Comparison of ENCODE assay signal across 8 cellular contexts in genomic region chr2:159904127-159904564, GRCh38. TPM values are rescaled to one million over a fixed set of nuclear protein-coding genes. Genes with fewer than 3 reads are reported as not detected.
DNase-seq lines count a peak whose midpoint lies in the region; ATAC-seq, FAIRE-seq and TF ChIP-seq lines count a peak whose summit lies in the region.

No MANE protein-coding gene starts in this region.

- CTCF ChIA-PET in SK-N-SH (lab: Yijun Ruan, JAX), result no interaction called here

- 92% methylated on average over 28 of the region's 28 CpGs for WGBS in SK-N-SH (ENCODE audit: low lambda C conversion rate)

- no peak for FAIRE-seq in bronchial epithelial cell (lab: Jason Lieb, UNC)

- H3K27me3 Mint-ChIP-seq in mesothelial cell of epicardium (ENCODE audit: low read depth), result peaks cover 46% of the 10 kb centered on the region
- H3K27me3 Mint-ChIP-seq in stimulated activated naive B cell treated with anti-CD40 and anti-IgM and Interleukin-4, amounts not matched to agents 10 μg/mL and 1 μg/mL and 100 μg/mL, for 72 hours, result no peaks in the 10 kb centered on the region

- no peaks in the 10 kb centered on the region for H3K36me3 Mint-ChIP-seq in mesothelial cell of epicardium
- H3K36me3 Mint-ChIP-seq in stimulated activated naive B cell treated with anti-CD40 and anti-IgM and Interleukin-4, amounts not matched to agents 10 μg/mL and 1 μg/mL and 100 μg/mL, for 72 hours, result peaks cover 48 to 66% of the 10 kb centered on the region in 2 donors

- H2AFZ ChIP-seq in SK-N-SH (ENCODE audit: low read depth), result no peak overlapping the region

- H3K4me3 ChIP-seq in bronchial epithelial cell (ENCODE audit: low read depth, low read length) (peak overlapping the region; percentile 39), SK-N-SH (ENCODE audit: low read depth in 2 of 2, low read length in 1 of 2) (no peak overlapping the region)

- H4K20me1 ChIP-seq in SK-N-SH (ENCODE audit: insufficient read depth), result no peaks in the 10 kb centered on the region

- H3K4me1 Mint-ChIP-seq in mesothelial cell of epicardium, result peaks cover 5% of the 10 kb centered on the region
- H3K4me1 Mint-ChIP-seq in stimulated activated naive B cell treated with anti-CD40 and anti-IgM and Interleukin-4, amounts not matched to agents 10 μg/mL and 1 μg/mL and 100 μg/mL, for 72 hours, result peaks cover 47 to 80% of the 10 kb centered on the region in 2 donors

- H3K27me3 ChIP-seq in bronchial epithelial cell (ENCODE audit: control insufficient read depth, insufficient read depth, low read length) (no peaks in the 10 kb centered on the region), SK-N-SH (ENCODE audit: insufficient read depth) (no peaks in the 10 kb centered on the region; the same call in 1 of the 2 replicates)

- no peak overlapping the region for H3K27ac ChIP-seq in SK-N-SH (ENCODE audit: low read depth in 2 of 2, low read length in 1 of 2)

- H3F3A ChIP-seq in SK-N-SH (replicated peaks; ENCODE audit: insufficient read depth), result no peaks in the 10 kb centered on the region

- H3K4me2 ChIP-seq in SK-N-SH, result no peak overlapping the region

- DNase-seq in T follicular helper cell (ENCODE audit: low read depth) (peak; percentile 49), bronchial epithelial cell (ENCODE audit: low read depth) (no peak), mesothelial cell of epicardium (ENCODE audit: low spot score in 2 of 2, unreplicated experiment in 2 of 2) (no peak), SHP77 (lab: John Stamatoyannopoulos, UW) (no peak), SK-N-SH (no peak)
- no peak for DNase-seq in stimulated activated naive B cell treated with anti-CD40 and anti-IgM and Interleukin-4, amounts not matched to agents 10 μg/mL and 1 μg/mL and 100 μg/mL, for 72 hours

- no peaks in the 10 kb centered on the region; a peak in 2 of 4 replicates for H3K4me1 ChIP-seq in SK-N-SH (ENCODE audit: control insufficient read depth in 1 of 2, insufficient read depth in 2 of 2, low read depth in 1 of 2, low read length in 1 of 2)

- TF ChIP-seq CTCF in bronchial epithelial cell (IDR thresholded peaks at IDR 0.05; ENCODE audit: insufficient read depth, low read length, severe bottlenecking), result no peak
- TF ChIP-seq CTCF in mesothelial cell of epicardium (IDR thresholded peaks at IDR 0.05; ENCODE audit: unreplicated experiment), result no peak
- no peak for TF ChIP-seq CTCF in SK-N-SH (IDR thresholded peaks at IDR 0.05)

- no peak overlapping the region for H3K9ac ChIP-seq in SK-N-SH

- H3K9me3 ChIP-seq in SK-N-SH, result no peaks in the 10 kb centered on the region

- H3K9me3 Mint-ChIP-seq in mesothelial cell of epicardium, result no peaks in the 10 kb centered on the region
- H3K9me3 Mint-ChIP-seq in stimulated activated naive B cell treated with anti-CD40 and anti-IgM and Interleukin-4, amounts not matched to agents 10 μg/mL and 1 μg/mL and 100 μg/mL, for 72 hours, result peaks cover 3 to 4% of the 10 kb centered on the region in 2 donors

- ATAC-seq in GM18520 (IDR thresholded peaks at IDR 0.05; ENCODE audit: unreplicated experiment) (peak; percentile 18), HG02852 (IDR thresholded peaks at IDR 0.05; ENCODE audit: unreplicated experiment) (peak; percentile 37)
- peak; percentile 33 to 52 for ATAC-seq in stimulated activated naive B cell treated with anti-CD40 and anti-IgM and Interleukin-4, amounts not matched to agents 10 μg/mL and 1 μg/mL and 100 μg/mL, for 72 hours (replicated peaks)

- TF ChIP-seq EP300 in SK-N-SH (IDR thresholded peaks at IDR 0.05; ENCODE audit: borderline replicate concordance in 1 of 2, low read depth in 1 of 2, low read length in 1 of 2), result no peak

- POLR2A ChIA-PET in SK-N-SH (lab: Yijun Ruan, JAX), result no interaction called here

- H3K9me2 ChIP-seq in SK-N-SH, result no peaks in the 10 kb centered on the region

- H3K79me2 ChIP-seq in SK-N-SH (ENCODE audit: insufficient read depth), result no peaks in the 10 kb centered on the region

- peak overlapping the region; percentile 47 for H3K4me3 Mint-ChIP-seq in mesothelial cell of epicardium
- peak overlapping the region; percentile 97 to 99 for H3K4me3 Mint-ChIP-seq in stimulated activated naive B cell treated with anti-CD40 and anti-IgM and Interleukin-4, amounts not matched to agents 10 μg/mL and 1 μg/mL and 100 μg/mL, for 72 hours

- TF ChIP-seq RAD21 in SK-N-SH (IDR thresholded peaks at IDR 0.05; ENCODE audit: low read length), result no peak

- H3K36me3 ChIP-seq in bronchial epithelial cell (ENCODE audit: control insufficient read depth, insufficient read depth, low read length), result no peaks in the 10 kb centered on the region
- no peaks in the 10 kb centered on the region for H3K36me3 ChIP-seq in SK-N-SH (replicated peaks in 1 of 2; ENCODE audit: control insufficient read depth in 1 of 2, insufficient read depth in 2 of 2, low read length in 1 of 2)

- no peak overlapping the region for H3K27ac Mint-ChIP-seq in mesothelial cell of epicardium
- peak overlapping the region; percentile 99 for H3K27ac Mint-ChIP-seq in stimulated activated naive B cell treated with anti-CD40 and anti-IgM and Interleukin-4, amounts not matched to agents 10 μg/mL and 1 μg/mL and 100 μg/mL, for 72 hours

TF ChIP-seq in SK-N-SH, 30 proteins besides CTCF, POLR2A, EP300 and RAD21:
- TF ChIP-seq RCOR1 (IDR thresholded peaks at IDR 0.05; ENCODE audit: low read length), result no peak
- no peak for TF ChIP-seq RFX5 (IDR thresholded peaks at IDR 0.05; ENCODE audit: low read length)
- no peak for TF ChIP-seq GATA2 (CRISPR knock-in tag; IDR thresholded peaks at IDR 0.05)
- TF ChIP-seq USF2 (IDR thresholded peaks at IDR 0.05; ENCODE audit: borderline replicate concordance, low read depth, low read length), result no peak
- TF ChIP-seq FOXM1 (IDR thresholded peaks at IDR 0.05; ENCODE audit: low read depth), result no peak
- TF ChIP-seq PBX3 (IDR thresholded peaks at IDR 0.05), result no peak
- TF ChIP-seq, protein P1, sequence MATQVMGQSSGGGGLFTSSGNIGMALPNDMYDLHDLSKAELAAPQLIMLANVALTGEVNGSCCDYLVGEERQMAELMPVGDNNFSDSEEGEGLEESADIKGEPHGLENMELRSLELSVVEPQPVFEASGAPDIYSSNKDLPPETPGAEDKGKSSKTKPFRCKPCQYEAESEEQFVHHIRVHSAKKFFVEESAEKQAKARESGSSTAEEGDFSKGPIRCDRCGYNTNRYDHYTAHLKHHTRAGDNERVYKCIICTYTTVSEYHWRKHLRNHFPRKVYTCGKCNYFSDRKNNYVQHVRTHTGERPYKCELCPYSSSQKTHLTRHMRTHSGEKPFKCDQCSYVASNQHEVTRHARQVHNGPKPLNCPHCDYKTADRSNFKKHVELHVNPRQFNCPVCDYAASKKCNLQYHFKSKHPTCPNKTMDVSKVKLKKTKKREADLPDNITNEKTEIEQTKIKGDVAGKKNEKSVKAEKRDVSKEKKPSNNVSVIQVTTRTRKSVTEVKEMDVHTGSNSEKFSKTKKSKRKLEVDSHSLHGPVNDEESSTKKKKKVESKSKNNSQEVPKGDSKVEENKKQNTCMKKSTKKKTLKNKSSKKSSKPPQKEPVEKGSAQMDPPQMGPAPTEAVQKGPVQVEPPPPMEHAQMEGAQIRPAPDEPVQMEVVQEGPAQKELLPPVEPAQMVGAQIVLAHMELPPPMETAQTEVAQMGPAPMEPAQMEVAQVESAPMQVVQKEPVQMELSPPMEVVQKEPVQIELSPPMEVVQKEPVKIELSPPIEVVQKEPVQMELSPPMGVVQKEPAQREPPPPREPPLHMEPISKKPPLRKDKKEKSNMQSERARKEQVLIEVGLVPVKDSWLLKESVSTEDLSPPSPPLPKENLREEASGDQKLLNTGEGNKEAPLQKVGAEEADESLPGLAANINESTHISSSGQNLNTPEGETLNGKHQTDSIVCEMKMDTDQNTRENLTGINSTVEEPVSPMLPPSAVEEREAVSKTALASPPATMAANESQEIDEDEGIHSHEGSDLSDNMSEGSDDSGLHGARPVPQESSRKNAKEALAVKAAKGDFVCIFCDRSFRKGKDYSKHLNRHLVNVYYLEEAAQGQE (IDR thresholded peaks at IDR 0.05; ENCODE audit: low read depth, low read length), result no peak
- TF ChIP-seq FOXJ3 (CRISPR knock-in tag; IDR thresholded peaks at IDR 0.05), result no peak
- TF ChIP-seq SIN3A (IDR thresholded peaks at IDR 0.05; ENCODE audit: borderline replicate concordance, low read depth, low read length), result no peak
- TF ChIP-seq JUND (IDR thresholded peaks at IDR 0.05), result no peak

RNA-seq across cellular contexts. Expression of gene LY75, which starts 0.4 kb away (rescaled TPM):
- total RNA-seq in bronchial epithelial cell (1.3 and 2.6 TPM in 2 replicates), mesothelial cell of epicardium (0.53 to 1.0 TPM (median 0.80 TPM) in 3 replicates)
- not detected in 2 replicates for polyA plus RNA-seq in SK-N-SH (2012; rRNA removed)
- under 0.01 TPM in 1 of 2 replicates, not detected in the other for polyA plus RNA-seq in SK-N-SH (2012; cell fraction: cytosol; rRNA removed)
- polyA plus RNA-seq in SK-N-SH (2012; cell fraction: nucleus; rRNA removed), result not detected in 2 replicates
